ENCODE assay signal across 1 cellular context in genomic region chr20:3739054-3739925, GRCh38.
TF ChIP-seq lines count a peak whose summit lies in the region.

No MANE protein-coding gene starts in this region.

TF ChIP-seq in H1, 55 proteins besides CTCF, POLR2A, EP300 and RAD21:
- no peak for TF ChIP-seq SIRT6 (IDR thresholded peaks at IDR 0.05; ENCODE audit: low read length)
- TF ChIP-seq BCL11A (IDR thresholded peaks at IDR 0.05; ENCODE audit: low read depth in 2 of 2, low read length in 2 of 2), result no peak
- TF ChIP-seq KDM1A (IDR thresholded peaks at IDR 0.05; ENCODE audit: borderline replicate concordance, low read length), result no peak
- no peak for TF ChIP-seq POU5F1 (IDR thresholded peaks at IDR 0.05; ENCODE audit: low read depth, low read length)
- no peak for TF ChIP-seq ASH2L (IDR thresholded peaks at IDR 0.05; ENCODE audit: low read length)
- TF ChIP-seq NANOG (IDR thresholded peaks at IDR 0.05; ENCODE audit: insufficient read depth, low read depth, low read length, poor library complexity, severe bottlenecking), result no peak
- no peak for TF ChIP-seq TAF7 (optimal IDR thresholded peaks at IDR 0.05; ENCODE audit: borderline replicate concordance, low read depth, low read length)
- TF ChIP-seq MAX (IDR thresholded peaks at IDR 0.05), result no peak
- no peak for TF ChIP-seq CHD1 (IDR thresholded peaks at IDR 0.05; ENCODE audit: low read depth, low read length)
- TF ChIP-seq PHF8 (conservative IDR thresholded peaks at IDR 0.05; ENCODE audit: low read depth, low read length), result no peak
- no peak for TF ChIP-seq CBX5 (IDR thresholded peaks at IDR 0.05; ENCODE audit: low read depth, low read length)
- no peak for TF ChIP-seq JUN (IDR thresholded peaks at IDR 0.05; ENCODE audit: low read depth, low read length)
- TF ChIP-seq KDM5A (IDR thresholded peaks at IDR 0.05; ENCODE audit: low read length), result no peak
- TF ChIP-seq ZNF274 (IDR thresholded peaks at IDR 0.05; ENCODE audit: borderline replicate concordance, extremely low read depth, low read length), result no peak
- no peak for TF ChIP-seq SIX5 (IDR thresholded peaks at IDR 0.05; ENCODE audit: low read depth, low read length)
- no peak for TF ChIP-seq YY1 (IDR thresholded peaks at IDR 0.05; ENCODE audit: low read depth, low read length)
- no peak for TF ChIP-seq BRCA1 (IDR thresholded peaks at IDR 0.05; ENCODE audit: low read depth, low read length)
- TF ChIP-seq SAP30 (IDR thresholded peaks at IDR 0.05; ENCODE audit: insufficient read depth, insufficient replicate concordance, low read length), result no peak
